In the genomic region with DNA sequence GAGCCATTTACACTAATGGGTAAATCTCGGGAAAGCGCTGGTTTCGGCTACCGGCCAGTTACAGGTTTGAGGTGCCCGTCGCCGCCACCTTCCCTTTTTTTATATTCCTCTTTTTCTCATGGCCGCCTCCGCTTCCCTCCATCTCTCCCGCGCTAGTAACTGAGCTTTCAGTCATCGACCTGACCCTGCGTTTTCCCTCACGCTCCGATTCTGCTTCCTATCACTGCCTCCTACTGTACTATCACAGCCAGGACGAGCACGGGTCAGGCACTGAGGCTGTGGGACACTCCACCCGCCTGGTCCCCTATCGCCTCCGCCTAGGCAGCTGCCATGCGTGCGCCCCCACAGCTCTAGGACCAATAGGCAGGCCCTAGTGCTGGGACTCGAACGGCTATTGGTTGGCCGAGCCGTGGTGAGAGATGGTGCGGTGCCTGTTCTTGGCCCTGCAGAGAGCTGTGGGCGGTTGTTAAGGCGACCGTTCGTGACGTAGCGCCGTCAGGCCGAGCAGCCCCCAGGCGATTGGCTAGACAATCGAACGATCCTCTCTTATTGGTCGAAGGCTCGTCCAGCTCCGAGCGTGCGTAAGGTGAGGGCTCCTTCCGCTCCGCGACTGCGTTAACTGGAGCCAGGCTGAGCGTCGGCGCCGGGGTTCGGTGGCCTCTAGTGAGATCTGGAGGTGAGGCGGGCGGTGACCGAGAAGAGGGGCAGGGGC, we compare ENCODE assay signal across 8 cellular contexts. TPM values are rescaled to one million over a fixed set of nuclear protein-coding genes. Genes with fewer than 3 reads are reported as not detected.
DNase-seq lines count a peak whose midpoint lies in the region; ATAC-seq and TF ChIP-seq lines count a peak whose summit lies in the region.

Gene HMGCR (plus strand): TSS at position 596 of the 712 bp plus-strand sequence. CDS start 5,386 bp downstream, outside the sequence.

- H3K4me3 Mint-ChIP-seq in activated CD4-positive, alpha-beta T cell treated with anti-CD3 and anti-CD28 coated beads for 36 hours, result no peak within 1 kb of the TSS

- H3K9me3 Mint-ChIP-seq in activated CD4-positive, alpha-beta T cell treated with anti-CD3 and anti-CD28 coated beads for 36 hours (ENCODE audit: low read depth), result no peaks in the 10 kb centered on the region

- CTCF ChIA-PET in activated CD4-positive, alpha-beta T cell treated with anti-CD3 and anti-CD28 coated beads for 36 hours (lab: Charles Lee), result interaction anchor here (0.6 to 1.8 kb wide), 19 partner anchors 18 to 989 kb away, joined by 3 to 19 read pairs (median 4); partner anchors contain the start of gene ANKRD31

- DNase-seq in BE2C (peak; percentile 99), NCI-H510A treated with DMSO at 0.1 percent for 48 hours (lab: John Stamatoyannopoulos, UW) (peak; percentile 93), kidney glomerular epithelial cell (lab: John Stamatoyannopoulos, UW) (peak; percentile 99)
- peak; percentile 99 for DNase-seq in activated CD4-positive, alpha-beta T cell treated with anti-CD3 and anti-CD28 coated beads for 36 hours
- DNase-seq in stimulated activated CD4-positive, alpha-beta T cell treated with anti-CD3 and anti-CD28 coated beads, Interleukin-1b, Interleukin-23, amount 100 ng/mL, for 24 hours (ENCODE audit: low read depth in 4 of 4, low spot score in 1 of 4), result peak; percentile 91 to 96 (median 96)

- H3K36me3 ChIP-seq in BE2C, result 0 out of 2 replicates have a peak, but pooled peaks cover 3% of the 10 kb centered on the region

- H3K27ac ChIP-seq in cingulate gyrus (ENCODE audit: low read depth, low read length), result peak within 1 kb of the TSS; percentile 78

- H3K4me3 ChIP-seq in BE2C (ENCODE audit: low read depth, low read length), result peak within 1 kb of the TSS; percentile 81

- POLR2A ChIA-PET in activated CD4-positive, alpha-beta T cell treated with anti-CD3 and anti-CD28 coated beads for 36 hours (lab: Charles Lee), result interaction anchor here (0.7 to 1.6 kb wide), 7 partner anchors 12 to 285 kb away, joined by 3 to 16 read pairs (median 5); partner anchors contain the start of genes ANKRD31, CERT1, GCNT4 and POLK

- TF ChIP-seq POLR2A in GM19193 (IDR thresholded peaks at IDR 0.05; ENCODE audit: extremely low read depth, insufficient read depth, insufficient read length), result peak; percentile 97

- H3K27me3 ChIP-seq in BE2C, result no peaks in the 10 kb centered on the region

- peaks cover 10% of the 10 kb centered on the region for H3K36me3 Mint-ChIP-seq in activated CD4-positive, alpha-beta T cell treated with anti-CD3 and anti-CD28 coated beads for 36 hours (ENCODE audit: low read depth)

- peak; percentile 54 for TF ChIP-seq CTCF in BE2C (IDR thresholded peaks at IDR 0.05; ENCODE audit: low read depth, low read length)

- H3K9me3 ChIP-seq in BE2C, result no peaks in the 10 kb centered on the region

- H3K4me1 ChIP-seq in BE2C, result no peaks in the 10 kb centered on the region; the same call in none of the 2 replicates

- no peaks in the 10 kb centered on the region for H3K27me3 Mint-ChIP-seq in activated CD4-positive, alpha-beta T cell treated with anti-CD3 and anti-CD28 coated beads for 36 hours

- intact Hi-C loops in activated CD4-positive, alpha-beta T cell treated with anti-CD3 and anti-CD28 coated beads for 36 hours (cut with DNase I, micrococcal nuclease), result loop anchor here (1.0 to 10.0 kb wide), 15 partner anchors 11 to 1772 kb away; partner anchors contain the start of genes ANKRD31 (in 2 of the 2), CERT1 (in 2 of the 2), POC5 (in 2 of the 2) and POLK (in 2 of the 2)

- ATAC-seq in HG03439 (IDR thresholded peaks at IDR 0.05; ENCODE audit: unreplicated experiment), result peak; percentile 99
- ATAC-seq in activated CD4-positive, alpha-beta T cell treated with anti-CD3 and anti-CD28 coated beads for 36 hours, result peak; percentile 96

- no peak within 1 kb of the TSS for H3K27ac Mint-ChIP-seq in activated CD4-positive, alpha-beta T cell treated with anti-CD3 and anti-CD28 coated beads for 36 hours

- H3K4me1 Mint-ChIP-seq in activated CD4-positive, alpha-beta T cell treated with anti-CD3 and anti-CD28 coated beads for 36 hours, result peaks cover 31% of the 10 kb centered on the region

RNA-seq across cellular contexts. Expression of gene HMGCR, which starts in this region (rescaled TPM):
- polyA plus RNA-seq in BE2C (2012; ENCODE audit: insufficient read depth, insufficient read length, low read depth), result 54.9 TPM
- 10 to 100 TPM; 36.1 to 51.1 TPM for total RNA-seq in activated CD4-positive, alpha-beta T cell treated with anti-CD3 and anti-CD28 coated beads for 36 hours

Comparison
In these comparisons a context has a peak if more than half of its experiments do, and no peak if none do; other contexts are left out.
1. Peak in every context shown above with its lines: DNase-seq, ATAC-seq, H3K4me3 ChIP-seq and H3K27ac ChIP-seq.